Comparison of ENCODE assay signal across 8 cellular contexts in the genomic region with DNA sequence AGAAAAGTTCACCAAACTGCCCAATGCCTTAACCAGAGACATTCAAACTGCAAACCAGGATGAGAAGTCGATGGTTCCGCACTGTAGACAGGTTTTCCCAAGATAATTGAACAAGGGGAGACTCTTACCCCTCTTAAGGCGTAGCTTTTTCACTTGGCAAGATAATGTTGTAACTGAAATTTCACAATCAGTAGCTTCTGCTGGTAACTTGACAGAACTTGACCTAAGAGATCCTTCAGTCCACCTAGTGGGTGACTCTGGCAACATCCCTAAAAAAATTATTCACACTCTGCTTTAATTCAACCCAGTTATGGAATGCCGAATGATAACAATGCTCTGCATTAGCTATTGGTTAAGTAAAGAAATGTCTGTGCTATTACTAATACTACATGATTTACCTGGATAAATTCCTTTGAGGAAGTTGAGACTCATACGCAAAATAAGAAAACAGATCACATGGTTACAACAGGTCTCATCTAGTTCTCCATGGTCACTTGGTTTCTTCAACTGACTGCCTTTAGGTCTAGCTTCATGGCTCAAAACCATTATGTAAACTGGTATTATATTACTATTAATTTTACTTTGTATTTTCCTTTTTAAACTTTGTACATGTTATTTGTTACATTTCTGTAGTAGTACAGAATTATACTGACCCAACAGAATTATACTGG. TPM values are rescaled to one million over a fixed set of nuclear protein-coding genes. Genes with fewer than 3 reads are reported as not detected.
DNase-seq lines count a peak whose midpoint lies in the region; ATAC-seq and TF ChIP-seq lines count a peak whose summit lies in the region.

No MANE protein-coding gene starts in this region.

- peak overlapping the region; percentile 95 for H3K18ac ChIP-seq in mesendoderm (ENCODE audit: low read length)

- no peaks in the 10 kb centered on the region for H3K9me3 ChIP-seq in MG63

- peak; percentile 22 for DNase-seq in GM13977 (ENCODE audit: low spot score)
- DNase-seq in NB4 (ENCODE audit: low read depth) = peak; percentile 86
- DNase-seq in coronary artery (ENCODE audit: low spot score) = no peak
- DNase-seq in mesendoderm = peak; percentile 72
- no peak for DNase-seq in activated effector memory CD4-positive, alpha-beta T cell treated with anti-CD3 and anti-CD28 coated beads, Interleukin-2, amount 50 U/mL, for 16 hours
- no peak for DNase-seq in MG63
- no peak for DNase-seq in ureter (ENCODE audit: low spot score)

- no peak overlapping the region for H2AK5ac ChIP-seq in mesendoderm (ENCODE audit: low read length)

- no peak for TF ChIP-seq POLR2A in NB4 (IDR thresholded peaks at IDR 0.05; ENCODE audit: extremely low read depth, insufficient read length)

- no peak overlapping the region for H2BK15ac ChIP-seq in mesendoderm (replicated peaks; ENCODE audit: low read depth)

- H3K27ac ChIP-seq in coronary artery = no peak overlapping the region
- no peak overlapping the region for H3K27ac ChIP-seq in mesendoderm (ENCODE audit: low read depth, low read length)

- peaks cover 5% of the 10 kb centered on the region for H3K79me1 ChIP-seq in mesendoderm (ENCODE audit: low read length)

- peak overlapping the region; percentile 56 for H3K56ac ChIP-seq in mesendoderm (ENCODE audit: low read length)

- no CpG with 5 or more reads among the region's 5 CpGs for WGBS in mesendoderm (ENCODE audit: extremely low coverage, insufficient coverage, low lambda C conversion rate)

- H2BK5ac ChIP-seq in mesendoderm (ENCODE audit: low read length) = no peak overlapping the region

- peak; percentile 36 for TF ChIP-seq CTCF in GM13977 (IDR thresholded peaks at IDR 0.05; ENCODE audit: extremely low read depth, insufficient read depth, missing control alignments)
- TF ChIP-seq CTCF in NB4 (IDR thresholded peaks at IDR 0.05; ENCODE audit: low read depth, low read length) = peak; percentile 51
- no peak for TF ChIP-seq CTCF in coronary artery (IDR thresholded peaks at IDR 0.05)

- H4K5ac ChIP-seq in mesendoderm (ENCODE audit: low read length) = no peak overlapping the region

- H4K8ac ChIP-seq in mesendoderm (ENCODE audit: low read depth, low read length) = no peak overlapping the region

- no peak overlapping the region for H3K4ac ChIP-seq in mesendoderm (ENCODE audit: low read depth, low read length)

- H2BK120ac ChIP-seq in mesendoderm (ENCODE audit: low read depth, low read length) = no peak overlapping the region

- H3K4me3 ChIP-seq in NB4 (ENCODE audit: low read depth, low read length) = peak overlapping the region; percentile 4
- H3K4me3 ChIP-seq in coronary artery = peak overlapping the region; percentile 8
- no peak overlapping the region for H3K4me3 ChIP-seq in mesendoderm (ENCODE audit: low read length)
- no peak overlapping the region for H3K4me3 ChIP-seq in MG63

- peaks cover 4% of the 10 kb centered on the region for H3K4me1 ChIP-seq in mesendoderm (ENCODE audit: control insufficient read depth, low read depth, low read length)

- in situ Hi-C loops in GM13977 (cut with MboI; ENCODE audit: low pct_unique_long_range_greater_than_20kb, low sequenced_read_pairs, unreplicated experiment) = no loop called here

- no peak overlapping the region for H3K4me2 ChIP-seq in mesendoderm (ENCODE audit: low read length)

- peak overlapping the region; percentile 54 for H3K9ac ChIP-seq in mesendoderm (ENCODE audit: low read length)

- H3K79me2 ChIP-seq in mesendoderm (ENCODE audit: control insufficient read depth, insufficient read depth, low read length) = peaks cover 60% of the 10 kb centered on the region

- H3K27me3 ChIP-seq in mesendoderm (ENCODE audit: insufficient read depth, low read length, poor library complexity) (no peaks in the 10 kb centered on the region), MG63 (no peaks in the 10 kb centered on the region)

- ATAC-seq in HG03571 (IDR thresholded peaks at IDR 0.05; ENCODE audit: unreplicated experiment) = no peak

- H3K36me3 ChIP-seq in mesendoderm (ENCODE audit: control insufficient read depth, insufficient read depth, low read length) (no peaks in the 10 kb centered on the region), MG63 (no peaks in the 10 kb centered on the region)

- H3K23ac ChIP-seq in mesendoderm (ENCODE audit: low read length) = no peak overlapping the region

RNA-seq across cellular contexts. Expression of gene ELF2, which starts 9.1 kb away (rescaled TPM):
- 25.3 TPM for polyA plus RNA-seq in mesendoderm (2013, experiment 1 of 2)
- polyA plus RNA-seq in mesendoderm (2013, experiment 2 of 2) = 27.1 TPM
- 16.4 and 19.0 TPM in 2 replicates for total RNA-seq in MG63 (2014; rRNA removed; shearing (Covaris generic); ENCODE audit: low replicate concordance)
- 59.7 TPM for total RNA-seq in ureter

Comparison
In these comparisons a context has a peak if more than half of its experiments do, and no peak if none do; other contexts are left out.
1. DNase-seq: peak in GM13977 (single experiment), NB4 (single experiment) and mesendoderm (single experiment); none in coronary artery (single experiment), activated effector memory CD4-positive, alpha-beta T cell treated with anti-CD3 and anti-CD28 coated beads, Interleukin-2, amount 50 U/mL, for 16 hours (single experiment), MG63 (single experiment) and ureter (single experiment).
2. H3K4me3 ChIP-seq: peak in NB4 (single experiment) and coronary artery (single experiment); none in mesendoderm (single experiment) and MG63 (single experiment).